1 cellular context compared by ENCODE assay signal in the genomic region with DNA sequence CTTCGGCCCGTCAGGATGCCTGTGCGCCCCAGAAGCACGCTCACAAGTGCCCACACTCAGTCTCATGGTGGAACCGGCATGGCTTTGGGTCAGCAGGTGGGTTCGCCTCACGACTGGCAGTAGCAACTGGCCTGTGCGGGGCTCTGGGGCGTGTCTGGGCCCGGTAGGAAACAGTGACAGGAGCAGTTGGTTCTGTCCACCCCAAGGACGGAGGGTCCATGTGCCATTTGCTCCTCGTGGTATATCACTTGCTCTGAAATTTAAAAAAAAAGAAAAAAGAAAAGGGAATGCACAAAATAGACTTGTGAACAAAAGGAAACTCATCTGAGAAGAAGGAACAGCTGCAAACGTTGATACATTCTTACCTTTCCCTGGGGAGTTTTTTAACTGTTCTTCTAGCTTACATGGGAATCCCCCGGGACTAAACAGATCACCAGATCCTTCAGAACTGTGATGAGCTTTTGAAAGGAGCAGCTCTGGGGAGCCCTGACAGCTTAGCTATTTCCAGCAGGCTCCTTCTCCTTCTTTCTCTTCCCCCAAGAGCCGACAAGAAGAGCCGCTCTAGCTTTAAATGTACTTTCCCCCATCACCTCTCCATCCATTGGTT.
TF ChIP-seq lines count a peak whose summit lies in the region.

No MANE protein-coding gene starts in this region.

TF ChIP-seq in HepG2, 621 proteins besides CTCF, POLR2A, EP300 and RAD21 (continued from another document):
- TF ChIP-seq, protein P1, sequence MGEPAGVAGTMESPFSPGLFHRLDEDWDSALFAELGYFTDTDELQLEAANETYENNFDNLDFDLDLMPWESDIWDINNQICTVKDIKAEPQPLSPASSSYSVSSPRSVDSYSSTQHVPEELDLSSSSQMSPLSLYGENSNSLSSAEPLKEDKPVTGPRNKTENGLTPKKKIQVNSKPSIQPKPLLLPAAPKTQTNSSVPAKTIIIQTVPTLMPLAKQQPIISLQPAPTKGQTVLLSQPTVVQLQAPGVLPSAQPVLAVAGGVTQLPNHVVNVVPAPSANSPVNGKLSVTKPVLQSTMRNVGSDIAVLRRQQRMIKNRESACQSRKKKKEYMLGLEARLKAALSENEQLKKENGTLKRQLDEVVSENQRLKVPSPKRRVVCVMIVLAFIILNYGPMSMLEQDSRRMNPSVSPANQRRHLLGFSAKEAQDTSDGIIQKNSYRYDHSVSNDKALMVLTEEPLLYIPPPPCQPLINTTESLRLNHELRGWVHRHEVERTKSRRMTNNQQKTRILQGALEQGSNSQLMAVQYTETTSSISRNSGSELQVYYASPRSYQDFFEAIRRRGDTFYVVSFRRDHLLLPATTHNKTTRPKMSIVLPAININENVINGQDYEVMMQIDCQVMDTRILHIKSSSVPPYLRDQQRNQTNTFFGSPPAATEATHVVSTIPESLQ (CRISPR knock-in tag; conservative IDR thresholded peaks at IDR 0.05): no peak
